ENCODE assay signal across 17 cellular contexts in the genomic region with DNA sequence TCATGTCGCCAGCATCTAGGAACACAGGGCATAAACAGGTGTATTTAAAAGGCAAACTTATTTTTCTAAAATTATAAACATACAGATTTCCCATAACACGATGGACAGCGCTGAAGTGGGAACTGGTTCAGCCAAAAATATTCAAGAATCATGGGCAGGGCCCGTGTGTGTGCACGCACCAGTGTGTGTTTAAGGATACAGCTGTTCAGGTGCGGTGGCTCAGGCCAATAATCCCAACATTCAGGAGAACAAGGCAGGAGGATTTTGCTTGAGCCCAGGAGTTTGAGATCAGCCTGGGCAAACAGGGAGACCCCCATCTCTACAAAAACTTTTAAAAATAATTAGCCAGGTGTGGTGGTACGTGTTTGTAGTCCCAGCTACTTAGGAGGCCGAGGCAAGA.
DNase-seq lines count a peak whose midpoint lies in the region; ATAC-seq and TF ChIP-seq lines count a peak whose summit lies in the region.
"Had no signal": no experiment of that assay in that cellular context is flagged by ENCODE, and none has a peak within 500 bp of the region (broad histone marks: within the 10 kb centered on the region; RNA-seq: fewer than 3 reads in every experiment).

No MANE protein-coding gene starts in this region.

- DNase-seq in right atrium auricular region (ENCODE audit: low spot score) (peak; percentile 7), left ventricle myocardium inferior (no peak), mesenteric fat pad (ENCODE audit: low spot score) (peak; percentile 73), Kasumi-1 (lab: John Stamatoyannopoulos, UW) (no peak), SHP77 treated with DMSO at 0.1 percent for 48 hours (lab: John Stamatoyannopoulos, UW) (no peak)
- no peak for DNase-seq in stimulated activated effector memory CD8-positive, alpha-beta T cell treated with anti-CD3 and anti-CD28 coated beads, Interleukin-12 subunit alpha, Interleukin-12 subunit beta, amount 100 ng/mL, for 72 hours (ENCODE audit: low spot score in 2 of 2)
- DNase-seq: COR-L47, DMS153, DMS79 treated with DMSO at 0.1 percent for 48 hours, EL, GOT3, H9 had no signal

- intact Hi-C loops in left ventricle myocardium inferior (cut with micrococcal nuclease), result no loop called here

- no peaks in the 10 kb centered on the region for H3K4me1 Mint-ChIP-seq in stimulated activated effector memory CD8-positive, alpha-beta T cell treated with anti-CD3 and anti-CD28 coated beads, Interleukin-12 subunit alpha, Interleukin-12 subunit beta, amount 100 ng/mL, for 72 hours
- H3K4me1 Mint-ChIP-seq: CD14-positive monocyte had no signal

- H3K27ac ChIP-seq in right atrium auricular region (no peak overlapping the region), left ventricle myocardium inferior (replicated peaks) (no peak overlapping the region)
- H3K27ac ChIP-seq: 22Rv1 had no signal

- H3K36me3 ChIP-seq in right atrium auricular region (no peaks in the 10 kb centered on the region), left ventricle myocardium inferior (no peaks in the 10 kb centered on the region)

- no peaks in the 10 kb centered on the region for H3K9me3 ChIP-seq in right atrium auricular region
- no peaks in the 10 kb centered on the region for H3K9me3 ChIP-seq in left ventricle myocardium inferior (replicated peaks)

- peak overlapping the region; percentile 37 for H3K27ac Mint-ChIP-seq in stimulated activated effector memory CD8-positive, alpha-beta T cell treated with anti-CD3 and anti-CD28 coated beads, Interleukin-12 subunit alpha, Interleukin-12 subunit beta, amount 100 ng/mL, for 72 hours
- H3K27ac Mint-ChIP-seq: CD8-positive, alpha-beta T cell had no signal

- H3K9me3 Mint-ChIP-seq in stimulated activated effector memory CD8-positive, alpha-beta T cell treated with anti-CD3 and anti-CD28 coated beads, Interleukin-12 subunit alpha, Interleukin-12 subunit beta, amount 100 ng/mL, for 72 hours, result no peaks in the 10 kb centered on the region
- H3K9me3 Mint-ChIP-seq: CD8-positive, alpha-beta T cell; H9 had no signal

- H3K4me3 Mint-ChIP-seq in stimulated activated effector memory CD8-positive, alpha-beta T cell treated with anti-CD3 and anti-CD28 coated beads, Interleukin-12 subunit alpha, Interleukin-12 subunit beta, amount 100 ng/mL, for 72 hours, result no peak overlapping the region
- H3K4me3 Mint-ChIP-seq: CD14-positive monocyte; CD8-positive, alpha-beta T cell; H9 had no signal

- ATAC-seq in stimulated activated effector memory CD8-positive, alpha-beta T cell treated with anti-CD3 and anti-CD28 coated beads, Interleukin-12 subunit alpha, Interleukin-12 subunit beta, amount 100 ng/mL, for 72 hours, result no peak
- no peak for ATAC-seq in HG03175 (IDR thresholded peaks at IDR 0.05; ENCODE audit: unreplicated experiment)
- ATAC-seq: CD8-positive, alpha-beta T cell; HepG2 had no signal

- H3K27me3 ChIP-seq in right atrium auricular region (no peaks in the 10 kb centered on the region), left ventricle myocardium inferior (ENCODE audit: low read depth) (peaks cover 45% of the 10 kb centered on the region)

- no peak for TF ChIP-seq CTCF in right atrium auricular region (IDR thresholded peaks at IDR 0.05)
- TF ChIP-seq CTCF in left ventricle myocardium inferior (IDR thresholded peaks at IDR 0.05; ENCODE audit: borderline replicate concordance), result no peak

- H3K36me3 Mint-ChIP-seq in stimulated activated effector memory CD8-positive, alpha-beta T cell treated with anti-CD3 and anti-CD28 coated beads, Interleukin-12 subunit alpha, Interleukin-12 subunit beta, amount 100 ng/mL, for 72 hours, result no peaks in the 10 kb centered on the region
- H3K36me3 Mint-ChIP-seq: CD14-positive monocyte; CD8-positive, alpha-beta T cell had no signal

- no peaks in the 10 kb centered on the region for H3K4me1 ChIP-seq in right atrium auricular region
- H3K4me1 ChIP-seq in left ventricle myocardium inferior, result peaks cover 10% of the 10 kb centered on the region

- H3K4me3 ChIP-seq in right atrium auricular region (no peak overlapping the region), left ventricle myocardium inferior (no peak overlapping the region)

Comparison
In these comparisons a context has a peak if more than half of its experiments do, and no peak if none do; other contexts are left out.
1. DNase-seq: peak in right atrium auricular region (single experiment) and mesenteric fat pad (single experiment); none in left ventricle myocardium inferior (single experiment), stimulated activated effector memory CD8-positive, alpha-beta T cell treated with anti-CD3 and anti-CD28 coated beads, Interleukin-12 subunit alpha, Interleukin-12 subunit beta, amount 100 ng/mL, for 72 hours (0 of 2), Kasumi-1 (0 of 2) and SHP77 treated with DMSO at 0.1 percent for 48 hours (single experiment).